8 cellular contexts compared by ENCODE assay signal in genomic region chr13:36818483-36819063, GRCh38. TPM values are rescaled to one million over a fixed set of nuclear protein-coding genes. Genes with fewer than 3 reads are reported as not detected.
DNase-seq lines count a peak whose midpoint lies in the region; ATAC-seq and TF ChIP-seq lines count a peak whose summit lies in the region.

No MANE protein-coding gene starts in this region.

- H3K27ac Mint-ChIP-seq in Caco-2 (ENCODE audit: unreplicated experiment) (peak overlapping the region; percentile 82), osteocyte (ENCODE audit: unreplicated experiment) (peak overlapping the region; percentile 49)

- no peaks in the 10 kb centered on the region for H3K27me3 Mint-ChIP-seq in Caco-2 (ENCODE audit: insufficient read depth, unreplicated experiment)
- H3K27me3 Mint-ChIP-seq in osteocyte (ENCODE audit: unreplicated experiment), result peaks cover 5% of the 10 kb centered on the region

- intact Hi-C loops in Caco-2 (cut with micrococcal nuclease; ENCODE audit: unreplicated experiment), result loop anchor here (1.0 kb wide), 1 partner anchor 181 kb away; the partner anchor contains the start of gene ALG5
- intact Hi-C loops in PC-3 (cut with micrococcal nuclease), result loop anchor here (10.0 kb wide), 1 partner anchor 384 kb away; the partner anchor contains the start of gene CCNA1

- DNase-seq in Caco-2 (no peak), PC-3 (no peak), osteocyte (ENCODE audit: extremely low spot score, unreplicated experiment) (no peak), HCEC 1CT (no peak)
- no peak for DNase-seq in stimulated activated CD4-positive, alpha-beta T cell treated with anti-CD3 and anti-CD28 coated beads, Interleukin-4, amount 100 ng/mL, for 24 hours

- H3K4me1 Mint-ChIP-seq in Caco-2 (ENCODE audit: low read depth, unreplicated experiment) (peaks cover 13% of the 10 kb centered on the region), osteocyte (ENCODE audit: unreplicated experiment) (peaks cover 30% of the 10 kb centered on the region)

- H3K27me3 ChIP-seq in Caco-2 (replicated peaks; ENCODE audit: control insufficient read depth, insufficient read depth, low read length) (no peaks in the 10 kb centered on the region), PC-3 (ENCODE audit: low read length) (no peaks in the 10 kb centered on the region), esophagus (ENCODE audit: control insufficient read depth in 1 of 2, insufficient read depth in 2 of 2, low read length in 2 of 2) (no peaks in the 10 kb centered on the region)

- POLR2A ChIA-PET in Caco-2 (lab: Charles Lee) (interaction anchor here (0.6 kb wide), 2 partner anchors 181 to 389 kb away, joined by 4 to 7 read pairs; no protein-coding TSS in a partner anchor), PC-3 (lab: Charles Lee; ENCODE audit: unreplicated experiment) (no interaction called here)

- peak overlapping the region; percentile 82 for H3K4me3 ChIP-seq in Caco-2 (ENCODE audit: low read depth, low read length)
- H3K4me3 ChIP-seq in PC-3 (ENCODE audit: low read length), result peak overlapping the region; percentile 81
- peak overlapping the region; percentile 73 to 76 for H3K4me3 ChIP-seq in esophagus (ENCODE audit: low read depth in 1 of 2, low read length in 2 of 2)

- H4K20me1 ChIP-seq in PC-3 (ENCODE audit: low read length), result no peaks in the 10 kb centered on the region

- H3K9me3 Mint-ChIP-seq in Caco-2 (ENCODE audit: unreplicated experiment), result no peaks in the 10 kb centered on the region
- no peaks in the 10 kb centered on the region for H3K9me3 Mint-ChIP-seq in osteocyte (ENCODE audit: unreplicated experiment)

- peaks cover 10% of the 10 kb centered on the region for H3K4me1 ChIP-seq in Caco-2
- H3K4me1 ChIP-seq in PC-3 (ENCODE audit: insufficient read depth, low read length), result peaks cover 21% of the 10 kb centered on the region
- H3K4me1 ChIP-seq in esophagus (ENCODE audit: control insufficient read depth in 2 of 2, insufficient read depth in 2 of 2, low read length in 1 of 2), result peaks cover 0 to 5% of the 10 kb centered on the region in 2 donors

- H3F3A ChIP-seq in PC-3 (ENCODE audit: low read length, unreplicated experiment), result no peaks in the 10 kb centered on the region

- H3K9me3 ChIP-seq in Caco-2 (no peaks in the 10 kb centered on the region), PC-3 (ENCODE audit: low read length) (no peaks in the 10 kb centered on the region), esophagus (ENCODE audit: control insufficient read depth in 2 of 2, insufficient read depth in 1 of 2, low read depth in 1 of 2, low read length in 1 of 2) (no peaks in the 10 kb centered on the region)

- peaks cover 39% of the 10 kb centered on the region for H3K79me2 ChIP-seq in PC-3 (ENCODE audit: low read length)

- H3K27ac ChIP-seq in PC-3 (ENCODE audit: low read length), result no peak overlapping the region
- H3K27ac ChIP-seq in esophagus (ENCODE audit: low read depth in 2 of 2, low read length in 1 of 2), result no peak overlapping the region

- CTCF ChIA-PET in Caco-2 (lab: Charles Lee) (interaction anchor here (1.0 kb wide), 1 partner anchor 182 kb away, joined by 4 read pairs; the partner anchor contains the start of gene EXOSC8), PC-3 (lab: Charles Lee) (no interaction called here)

- H3K4me3 Mint-ChIP-seq in Caco-2 (ENCODE audit: unreplicated experiment), result peak overlapping the region; percentile 96
- peak overlapping the region; percentile 91 for H3K4me3 Mint-ChIP-seq in osteocyte (ENCODE audit: unreplicated experiment)

- WGBS in esophagus, 2 donors, result 4 to 5% methylated on average over 12 of the region's 12 CpGs

- H2AFZ ChIP-seq in PC-3 (ENCODE audit: low read length), result peak overlapping the region; percentile 99

- peak overlapping the region; percentile 92 for H3K4me2 ChIP-seq in PC-3 (ENCODE audit: low read length)

- peak overlapping the region; percentile 77; the same call in 1 of the 2 replicates for H3K9ac ChIP-seq in PC-3 (ENCODE audit: low read length)

- H3K36me3 ChIP-seq in Caco-2 (ENCODE audit: control insufficient read depth, insufficient read depth, low read length) (no peaks in the 10 kb centered on the region), PC-3 (ENCODE audit: low read depth, low read length) (no peaks in the 10 kb centered on the region), esophagus (ENCODE audit: control insufficient read depth in 2 of 2, insufficient read depth in 2 of 2, low read length in 1 of 2) (no peaks in the 10 kb centered on the region)

- no peaks in the 10 kb centered on the region for H3K9me2 ChIP-seq in PC-3 (replicated peaks; ENCODE audit: low read length)

- BruUV-seq in Caco-2 (replicated peaks; lab: Mats Ljungman, UMichigan) (no TSS peak), PC-3 (replicated peaks; lab: Mats Ljungman, UMichigan) (no TSS peak)

- ATAC-seq in GM21717 (IDR thresholded peaks at IDR 0.05; ENCODE audit: unreplicated experiment) (peak; percentile 5), PC-3 (peak; percentile 11; the same call in 1 of the 2 replicates), HG02981 (IDR thresholded peaks at IDR 0.05; ENCODE audit: unreplicated experiment) (no peak)

- no peak for TF ChIP-seq CTCF in Caco-2 (IDR thresholded peaks at IDR 0.05; ENCODE audit: insufficient read depth in 1 of 2, low read depth in 1 of 2, low read length in 1 of 2, severe bottlenecking in 1 of 2, unreplicated experiment in 1 of 2)
- TF ChIP-seq CTCF in PC-3 (conservative IDR thresholded peaks at IDR 0.05; ENCODE audit: low read depth, low read length), result no peak
- TF ChIP-seq CTCF in osteocyte (IDR thresholded peaks at IDR 0.05), result no peak

- H3K36me3 Mint-ChIP-seq in Caco-2 (ENCODE audit: insufficient read depth, unreplicated experiment), result peaks cover 4% of the 10 kb centered on the region
- H3K36me3 Mint-ChIP-seq in osteocyte (ENCODE audit: unreplicated experiment), result no peaks in the 10 kb centered on the region

RNA-seq across cellular contexts. Expression of gene RFXAP, which starts 0.4 kb away (rescaled TPM):
- total RNA-seq in Caco-2 (2022), result 8.7 and 11.5 TPM in 2 replicates
- total RNA-seq in PC-3 (2014; rRNA removed), result 1.2 and 2.8 TPM in 2 replicates
- polyA plus RNA-seq in esophagus, result 1 to 10 TPM; 1.4 to 1.6 TPM
- total RNA-seq in osteocyte, result 4.9 and 9.4 TPM in 2 replicates
